In the genomic region with DNA sequence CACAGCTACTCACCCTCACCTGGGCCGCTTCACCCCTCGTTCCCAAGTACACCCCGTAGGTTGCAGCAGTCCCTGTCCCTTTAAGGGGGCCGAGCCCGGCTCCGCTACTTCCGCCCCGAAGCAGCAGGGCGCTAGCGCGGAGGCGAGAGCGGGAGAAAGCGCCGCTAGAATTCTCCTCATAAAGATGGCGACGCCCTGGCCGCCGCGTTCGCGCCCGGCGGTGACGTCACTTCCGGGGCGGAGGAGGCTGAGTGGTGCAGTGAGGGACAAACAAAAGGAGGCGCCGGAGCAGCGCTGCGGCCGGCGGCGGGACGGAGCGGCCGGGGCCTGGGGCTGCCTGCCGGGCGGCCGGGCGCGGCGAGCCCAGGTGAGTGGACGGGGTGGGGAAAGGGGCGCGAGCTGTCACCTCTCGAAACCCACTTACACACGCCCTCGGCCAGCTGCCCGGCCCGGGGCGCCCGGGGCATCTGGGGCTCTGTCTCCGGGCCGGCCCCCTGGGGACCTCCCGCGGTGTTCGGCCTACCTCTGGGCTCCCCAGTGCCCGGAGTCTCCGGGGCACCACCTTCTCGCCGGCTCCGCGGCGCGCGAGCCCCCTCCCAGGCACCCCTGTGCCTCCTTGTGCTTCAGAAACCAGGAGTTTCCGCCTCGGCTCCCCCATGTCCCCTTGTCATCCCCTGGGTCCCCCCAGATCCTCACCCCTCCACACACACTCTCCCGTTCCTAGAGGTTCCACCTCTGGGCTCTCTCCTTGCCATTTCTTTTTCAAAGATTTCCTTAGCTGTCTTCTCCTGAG, we compare ENCODE assay signal across 8 cellular contexts. TPM values are rescaled to one million over a fixed set of nuclear protein-coding genes. Genes with fewer than 3 reads are reported as not detected.
DNase-seq lines count a peak whose midpoint lies in the region; ATAC-seq and TF ChIP-seq lines count a peak whose summit lies in the region.

Gene KYAT1 (minus strand): TSS at position 67 of the 793 bp plus-strand sequence. CDS start 36,545 bp downstream, outside the sequence.
Gene LRRC8A (plus strand): TSS at position 250 of the 793 bp plus-strand sequence. CDS start 25,032 bp downstream, outside the sequence.

- H3K36me3 ChIP-seq in BJ (ENCODE audit: control insufficient read depth, insufficient read depth, low read length) (peaks cover 7% of the 10 kb centered on the region), kidney epithelial cell (ENCODE audit: control insufficient read depth, insufficient read depth, low read length) (peaks cover 3% of the 10 kb centered on the region)

- H3K27ac Mint-ChIP-seq in activated CD4-positive, alpha-beta T cell treated with anti-CD3 and anti-CD28 coated beads for 36 hours = peak within 1 kb of the TSS; percentile 91
- peak within 1 kb of the TSS; percentile 94 for H3K27ac Mint-ChIP-seq in chondrocyte (ENCODE audit: unreplicated experiment)

- TF ChIP-seq CTCF in BJ (IDR thresholded peaks at IDR 0.05; ENCODE audit: insufficient read depth, low read depth, low read length) (no peak), chondrocyte (IDR thresholded peaks at IDR 0.05) (peak; percentile 41), kidney epithelial cell (IDR thresholded peaks at IDR 0.05; ENCODE audit: insufficient read depth, low read length, poor library complexity, severe bottlenecking) (no peak)

- peak within 1 kb of the TSS; percentile 94 for H3K4me3 Mint-ChIP-seq in activated CD4-positive, alpha-beta T cell treated with anti-CD3 and anti-CD28 coated beads for 36 hours
- peak within 1 kb of the TSS; percentile 88 for H3K4me3 Mint-ChIP-seq in chondrocyte (ENCODE audit: unreplicated experiment)

- H3K4me3 ChIP-seq in BJ (ENCODE audit: low read depth, low read length) (peak within 1 kb of the TSS; percentile 85), kidney epithelial cell (ENCODE audit: low read depth, low read length) (peak within 1 kb of the TSS; percentile 77)

- ATAC-seq in HG03457 (IDR thresholded peaks at IDR 0.05; ENCODE audit: unreplicated experiment) = peak; percentile 76
- peak; percentile 95 for ATAC-seq in activated CD4-positive, alpha-beta T cell treated with anti-CD3 and anti-CD28 coated beads for 36 hours

- peaks cover 13% of the 10 kb centered on the region for H3K36me3 Mint-ChIP-seq in activated CD4-positive, alpha-beta T cell treated with anti-CD3 and anti-CD28 coated beads for 36 hours (ENCODE audit: low read depth)
- H3K36me3 Mint-ChIP-seq in chondrocyte (ENCODE audit: low read depth) = peaks cover 2% of the 10 kb centered on the region

- DNase-seq in BJ (ENCODE audit: low read depth) (peak; percentile 70), GM19240 (ENCODE audit: insufficient read length, low spot score) (peak; percentile 93), NCI-H524 (lab: John Stamatoyannopoulos, UW) (peak; percentile 98 to 99), chondrocyte (ENCODE audit: low spot score) (peak; percentile 96), kidney epithelial cell (ENCODE audit: low read depth) (peak; percentile 80)
- peak; percentile 99 for DNase-seq in activated CD4-positive, alpha-beta T cell treated with anti-CD3 and anti-CD28 coated beads for 36 hours
- DNase-seq in stimulated activated CD4-positive, alpha-beta T cell treated with anti-CD3 and anti-CD28 coated beads, Interleukin-15, amount 100 ng/mL, for 24 hours = peak; percentile 99

- intact Hi-C loops in activated CD4-positive, alpha-beta T cell treated with anti-CD3 and anti-CD28 coated beads for 36 hours (cut with DNase I, micrococcal nuclease) = loop anchor here (1.0 to 5.0 kb wide), 27 partner anchors 19 to 815 kb away; partner anchors contain the start of genes DOLK (in 2 of the 2), ENDOG (in 2 of the 2), NUP188 (in 2 of the 2) and DOLPP1 (in 1 of the 2)

- POLR2A ChIA-PET in BJ (lab: Charles Lee) = no interaction called here
- POLR2A ChIA-PET in activated CD4-positive, alpha-beta T cell treated with anti-CD3 and anti-CD28 coated beads for 36 hours (lab: Charles Lee) = interaction anchor here (0.6 to 1.0 kb wide), 3 partner anchors 66 to 184 kb away, joined by 3 to 8 read pairs (median 4); no protein-coding TSS in a partner anchor

- CTCF ChIA-PET in BJ (lab: Yijun Ruan, JAX) = interaction anchor here (0.8 to 3.5 kb wide), 4 partner anchors 11 to 46 kb away, joined by 3 to 14 read pairs (median 4); partner anchors contain the start of gene PHYHD1
- CTCF ChIA-PET in activated CD4-positive, alpha-beta T cell treated with anti-CD3 and anti-CD28 coated beads for 36 hours (lab: Charles Lee) = interaction anchor here (0.6 to 5.7 kb wide), 4 partner anchors 19 to 167 kb away, joined by 3 to 29 read pairs (median 6); no protein-coding TSS in a partner anchor

- H3K4me1 Mint-ChIP-seq in activated CD4-positive, alpha-beta T cell treated with anti-CD3 and anti-CD28 coated beads for 36 hours = peaks cover 56% of the 10 kb centered on the region
- H3K4me1 Mint-ChIP-seq in chondrocyte (ENCODE audit: low read depth) = peaks cover 48% of the 10 kb centered on the region

- no peaks in the 10 kb centered on the region for H3K9me3 Mint-ChIP-seq in activated CD4-positive, alpha-beta T cell treated with anti-CD3 and anti-CD28 coated beads for 36 hours (ENCODE audit: low read depth)
- no peaks in the 10 kb centered on the region for H3K9me3 Mint-ChIP-seq in chondrocyte (ENCODE audit: low read depth)

- H3K27me3 Mint-ChIP-seq in activated CD4-positive, alpha-beta T cell treated with anti-CD3 and anti-CD28 coated beads for 36 hours = no peaks in the 10 kb centered on the region
- H3K27me3 Mint-ChIP-seq in chondrocyte (ENCODE audit: low read depth) = no peaks in the 10 kb centered on the region

- H3K27me3 ChIP-seq in BJ (ENCODE audit: control insufficient read depth, insufficient read depth, low read length) (no peaks in the 10 kb centered on the region), kidney epithelial cell (ENCODE audit: control insufficient read depth, insufficient read depth, low read length) (no peaks in the 10 kb centered on the region)

RNA-seq across cellular contexts. Expression of gene KYAT1, which starts in this region (rescaled TPM):
- 4.9 and 5.6 TPM in 2 replicates for polyA plus RNA-seq in BJ (2011; rRNA removed)
- polyA minus RNA-seq in BJ (2011; rRNA and poly(A)+ RNA removed) = 1.7 and 5.0 TPM in 2 replicates
- 10 to 100 TPM; 14.8 to 18.5 TPM for total RNA-seq in activated CD4-positive, alpha-beta T cell treated with anti-CD3 and anti-CD28 coated beads for 36 hours
- 3.3 to 7.0 TPM (median 3.6 TPM) in 3 replicates for total RNA-seq in chondrocyte
- total RNA-seq in kidney epithelial cell = 6.8 and 9.4 TPM in 2 replicates

RNA-seq across cellular contexts. Expression of gene LRRC8A, which starts in this region (rescaled TPM):
- 29.6 and 56.2 TPM in 2 replicates for polyA plus RNA-seq in BJ (2011; rRNA removed)
- 38.4 and 42.7 TPM in 2 replicates for polyA minus RNA-seq in BJ (2011; rRNA and poly(A)+ RNA removed)
- 10 to 100 TPM; 14.9 to 15.5 TPM for total RNA-seq in activated CD4-positive, alpha-beta T cell treated with anti-CD3 and anti-CD28 coated beads for 36 hours
- total RNA-seq in chondrocyte (36.9 to 58.9 TPM (median 55.0 TPM) in 3 replicates), kidney epithelial cell (138 and 155 TPM in 2 replicates)

Comparison
In these comparisons a context has a peak if more than half of its experiments do, and no peak if none do; other contexts are left out.
1. Peak in every context shown above with its lines: DNase-seq, ATAC-seq and H3K4me3 ChIP-seq.